ENCODE assay signal across 23 cellular contexts in the genomic region with DNA sequence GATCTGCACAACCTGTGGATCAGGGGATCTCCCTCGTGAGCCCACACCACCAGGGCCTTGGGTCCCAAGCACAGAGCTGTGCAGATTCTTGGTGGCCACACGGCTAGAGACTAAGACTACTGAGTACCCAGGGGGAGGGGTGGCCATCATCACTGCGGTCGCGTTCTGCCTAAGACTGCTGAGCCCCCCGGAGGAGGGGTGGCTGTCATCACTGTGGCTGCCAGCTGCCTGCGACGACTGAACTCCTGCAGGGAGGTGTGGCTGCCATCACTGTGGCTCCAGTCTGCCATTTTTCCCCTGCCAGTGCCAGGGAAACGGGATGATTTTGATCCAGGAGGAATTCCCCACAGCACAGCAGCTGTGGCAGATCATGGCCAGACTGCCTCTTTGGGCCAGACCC.
DNase-seq lines count a peak whose midpoint lies in the region; ATAC-seq and TF ChIP-seq lines count a peak whose summit lies in the region.
"Had no signal": no experiment of that assay in that cellular context is flagged by ENCODE, and none has a peak within 500 bp of the region (broad histone marks: within the 10 kb centered on the region; RNA-seq: fewer than 3 reads in every experiment).

No MANE protein-coding gene starts in this region.

- no peak overlapping the region for H3K23ac ChIP-seq in neuronal stem cell (ENCODE audit: low read depth, low read length, poor library complexity)

- no peak overlapping the region for H2BK120ac ChIP-seq in neuronal stem cell (ENCODE audit: low read depth, low read length)

- intact Hi-C loops in spleen (cut with DNase I; ENCODE audit: low total_unique reads): no loop called here

- no peak overlapping the region for H3K4me2 ChIP-seq in neuronal stem cell (ENCODE audit: insufficient read depth, low read length, poor library complexity, severe bottlenecking)
- H3K4me2 ChIP-seq: BLaER1 had no signal

- H3K36me3 ChIP-seq in neuronal stem cell (replicated peaks in 1 of 2; ENCODE audit: control insufficient read depth in 2 of 2, insufficient read depth in 2 of 2, low read length in 2 of 2): no peaks in the 10 kb centered on the region
- H3K36me3 ChIP-seq in spleen: no peaks in the 10 kb centered on the region
- H3K36me3 ChIP-seq: BE2C, BLaER1 had no signal

- H3K9me3 ChIP-seq in neuronal stem cell (replicated peaks in 1 of 2; ENCODE audit: control insufficient read depth in 2 of 2, insufficient read depth in 1 of 2, low read depth in 1 of 2, low read length in 2 of 2) (no peaks in the 10 kb centered on the region), spleen (no peaks in the 10 kb centered on the region)
- H3K9me3 ChIP-seq: BE2C, BLaER1 had no signal

- no peak for TF ChIP-seq CTCF in spleen (IDR thresholded peaks at IDR 0.05 in 8 of 11, conservative IDR thresholded peaks at IDR 0.05 in 3 of 11)

- H2AFZ ChIP-seq in neuronal stem cell (ENCODE audit: low read length): peak overlapping the region; percentile 29

- no peaks in the 10 kb centered on the region for H3K27me3 ChIP-seq in neuronal stem cell (ENCODE audit: control insufficient read depth in 3 of 3, insufficient read depth in 3 of 3, low read depth in 1 of 3, low read length in 3 of 3)
- no peaks in the 10 kb centered on the region for H3K27me3 ChIP-seq in spleen (replicated peaks in 1 of 7)
- H3K27me3 ChIP-seq: BE2C had no signal

- no peak for ATAC-seq in GM21526 (IDR thresholded peaks at IDR 0.05; ENCODE audit: low FRiP score, unreplicated experiment)
- ATAC-seq in left lobe of liver: no peak
- ATAC-seq: GM12878 had no signal

- H3K27ac ChIP-seq in neuronal stem cell (replicated peaks; ENCODE audit: low read length) (no peak overlapping the region), spleen (no peak overlapping the region)
- H3K27ac ChIP-seq: BLaER1 had no signal

- H2BK12ac ChIP-seq in neuronal stem cell (ENCODE audit: low read length): no peak overlapping the region

- H4K91ac ChIP-seq in neuronal stem cell (ENCODE audit: low read depth, low read length, poor library complexity): no peak overlapping the region

- H2AK5ac ChIP-seq in neuronal stem cell (ENCODE audit: low read depth, low read length): no peak overlapping the region

- no peak overlapping the region for H2BK15ac ChIP-seq in neuronal stem cell (ENCODE audit: low read length)

- H3K4ac ChIP-seq in neuronal stem cell (ENCODE audit: low read length): no peak overlapping the region

- H3K4me1 ChIP-seq in neuronal stem cell (ENCODE audit: control insufficient read depth in 2 of 2, insufficient read depth in 1 of 2, low read depth in 1 of 2, low read length in 2 of 2) (no peaks in the 10 kb centered on the region), spleen (no peaks in the 10 kb centered on the region)
- H3K4me1 ChIP-seq: BE2C, BLaER1 had no signal

- H3K4me3 ChIP-seq in neuronal stem cell (ENCODE audit: low read length in 2 of 2) (no peak overlapping the region), spleen (no peak overlapping the region)
- H3K4me3 ChIP-seq: BLaER1, GM12878 had no signal

- no peak overlapping the region for H3K18ac ChIP-seq in neuronal stem cell (ENCODE audit: low read length)

- DNase-seq in cortex of kidney (lab: John Stamatoyannopoulos, UW): peak; percentile 3
- no peak for DNase-seq in neuronal stem cell (ENCODE audit: low spot score)
- DNase-seq in spleen: peak; percentile 58
- no peak for DNase-seq in NOMO-1 treated with DMSO at 0.1 percent for 48 hours (lab: John Stamatoyannopoulos, UW; ENCODE audit: unreplicated experiment)
- no peak for DNase-seq in left lobe of liver (ENCODE audit: low spot score)
- DNase-seq: 8988T; ACHN; BE2C; C1 segment of cervical spinal cord; CD4-positive, alpha-beta memory T cell; CD4-positive, CD25-positive, alpha-beta regulatory T cell; CD8-positive, alpha-beta memory T cell; COR-L47; DMS 273 treated with DMSO at 0.1 percent for 48 hours; DMS153; DMS53; DMS79; DND-41; EL; GDM1 had no signal

- H2BK5ac ChIP-seq in neuronal stem cell (ENCODE audit: low read length): no peak overlapping the region

- H3K79me1 ChIP-seq in neuronal stem cell (ENCODE audit: low read depth, low read length): no peaks in the 10 kb centered on the region

- H3K9ac ChIP-seq in neuronal stem cell (ENCODE audit: low read depth, low read length, poor library complexity): no peak overlapping the region
- H3K9ac ChIP-seq: BLaER1 had no signal

- no peak overlapping the region for H3K14ac ChIP-seq in neuronal stem cell (ENCODE audit: low read length)

- WGBS in neuronal stem cell (ENCODE audit: extremely low coverage in 2 of 2, insufficient read length in 2 of 2, insufficient replicate concordance in 1 of 2), 2 donors: no CpG with 5 or more reads among the region's 9 CpGs
- 60 to 89% (median 84%) methylated on average over 1 to 9 of the region's 9 CpGs for WGBS in spleen, 5 donors

- H4K8ac ChIP-seq in neuronal stem cell (ENCODE audit: low read depth, low read length): no peak overlapping the region

- TF ChIP-seq POLR2A in spleen (IDR thresholded peaks at IDR 0.05): no peak

Comparison
In these comparisons a context has a peak if more than half of its experiments do, and no peak if none do; other contexts are left out.
1. DNase-seq: peak in cortex of kidney (single experiment) and spleen (single experiment); none in neuronal stem cell (single experiment), NOMO-1 treated with DMSO at 0.1 percent for 48 hours (single experiment) and left lobe of liver (single experiment).